ENCODE assay signal across 29 cellular contexts in the genomic region with DNA sequence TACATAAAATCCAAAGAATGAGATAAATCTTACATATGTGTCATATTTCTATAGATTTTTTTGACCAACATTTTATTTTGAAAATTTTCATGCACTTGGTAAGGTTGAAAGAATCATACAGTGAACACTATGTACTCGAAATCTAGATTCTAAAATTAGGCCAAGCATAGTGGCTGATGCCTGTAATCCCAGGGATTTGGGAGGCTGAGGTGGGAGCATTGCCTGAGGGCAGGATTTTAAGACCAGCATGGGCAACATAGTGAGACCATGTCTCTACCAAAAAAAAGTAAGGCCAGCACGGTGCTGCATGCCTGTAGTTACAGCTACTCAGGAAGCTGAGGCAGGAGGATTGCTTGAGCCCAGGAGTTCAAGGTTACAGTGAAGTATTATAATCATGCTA.
"Had no signal": no experiment of that assay in that cellular context is flagged by ENCODE, and none has a peak within 500 bp of the region (broad histone marks: within the 10 kb centered on the region; RNA-seq: fewer than 3 reads in every experiment).

No MANE protein-coding gene starts in this region.

- ATAC-seq: naive thymus-derived CD8-positive, alpha-beta T cell; natural killer cell treated with Interleukin-12 subunit alpha and Interleukin-12 subunit beta and Interleukin-15 and Interleukin-18, amount 100 ng/mL, for 72 hours; psoas muscle; right lobe of liver; stimulated activated effector memory CD8-positive, alpha-beta T cell treated with anti-CD3 and anti-CD28 coated beads, Interleukin-12 subunit alpha, Interleukin-12 subunit beta, amount 100 ng/mL, for 72 hours; stimulated activated naive B cell treated with anti-CD40 and anti-IgM and Interleukin-4, amounts not matched to agents 10 μg/mL and 1 μg/mL and 100 μg/mL, for 72 hours; upper lobe of right lung had no signal

- H3K36me3 Mint-ChIP-seq: naive B cell; natural killer cell treated with Interleukin-12 subunit alpha and Interleukin-12 subunit beta and Interleukin-15 and Interleukin-18, amount 100 ng/mL, for 72 hours; stimulated activated effector memory CD8-positive, alpha-beta T cell treated with anti-CD3 and anti-CD28 coated beads, Interleukin-12 subunit alpha, Interleukin-12 subunit beta, amount 100 ng/mL, for 72 hours; stimulated activated naive B cell treated with anti-CD40 and anti-IgM and Interleukin-4, amounts not matched to agents 10 μg/mL and 1 μg/mL and 100 μg/mL, for 72 hours; type B pancreatic cell had no signal

- H3K4me1 Mint-ChIP-seq: naive B cell; naive thymus-derived CD8-positive, alpha-beta T cell; nephron progenitor cell; neural crest cell; stimulated activated effector memory CD8-positive, alpha-beta T cell treated with anti-CD3 and anti-CD28 coated beads, Interleukin-12 subunit alpha, Interleukin-12 subunit beta, amount 100 ng/mL, for 72 hours; stimulated activated naive B cell treated with anti-CD40 and anti-IgM and Interleukin-4, amounts not matched to agents 10 μg/mL and 1 μg/mL and 100 μg/mL, for 72 hours had no signal

- H3K4me3 ChIP-seq: ovary, psoas muscle, right lobe of liver, sigmoid colon, stomach, thoracic aorta, thyroid gland, transverse colon, upper lobe of right lung, uterus had no signal

- H3K4me1 ChIP-seq: parathyroid adenoma, psoas muscle, right lobe of liver, sigmoid colon, stomach, thyroid gland, transverse colon, upper lobe of right lung, uterus had no signal

- H3K9ac ChIP-seq: parathyroid adenoma had no signal

- H3K9me3 Mint-ChIP-seq: natural killer cell treated with Interleukin-12 subunit alpha and Interleukin-12 subunit beta and Interleukin-15 and Interleukin-18, amount 100 ng/mL, for 72 hours; stimulated activated effector memory CD8-positive, alpha-beta T cell treated with anti-CD3 and anti-CD28 coated beads, Interleukin-12 subunit alpha, Interleukin-12 subunit beta, amount 100 ng/mL, for 72 hours; type B pancreatic cell had no signal

- H3K27ac ChIP-seq: ovary, parathyroid adenoma, psoas muscle, right lobe of liver, sigmoid colon, stomach, thoracic aorta, thyroid gland, transverse colon, upper lobe of right lung, uterus had no signal

- H3K36me3 ChIP-seq: ovary, right lobe of liver, sigmoid colon, stomach, thoracic aorta, thyroid gland, transverse colon, upper lobe of right lung, uterus had no signal

- H3K27me3 Mint-ChIP-seq: naive B cell; progenitor cell of endocrine pancreas; stimulated activated naive B cell treated with anti-CD40 and anti-IgM and Interleukin-4, amounts not matched to agents 10 μg/mL and 1 μg/mL and 100 μg/mL, for 72 hours; type B pancreatic cell had no signal

- H2AFZ ChIP-seq: parathyroid adenoma had no signal

- H3K79me2 ChIP-seq: parathyroid adenoma had no signal

- H3K4me3 Mint-ChIP-seq: naive B cell; naive thymus-derived CD8-positive, alpha-beta T cell; natural killer cell treated with Interleukin-12 subunit alpha and Interleukin-12 subunit beta and Interleukin-15 and Interleukin-18, amount 100 ng/mL, for 72 hours; nephron progenitor cell; neural crest cell; stimulated activated effector memory CD8-positive, alpha-beta T cell treated with anti-CD3 and anti-CD28 coated beads, Interleukin-12 subunit alpha, Interleukin-12 subunit beta, amount 100 ng/mL, for 72 hours; stimulated activated naive B cell treated with anti-CD40 and anti-IgM and Interleukin-4, amounts not matched to agents 10 μg/mL and 1 μg/mL and 100 μg/mL, for 72 hours; stimulated activated naive CD8-positive, alpha-beta T cell treated with anti-CD3 and anti-CD28 coated beads, Interleukin-15, Interleukin-2, amounts not matched to agents 100 ng/mL and 50 ng/mL, for 24 hours; type B pancreatic cell had no signal

- DNase-seq: naive B cell; naive thymus-derived CD8-positive, alpha-beta T cell; nephron progenitor cell; occipital lobe; ovary; posterior cingulate gyrus; psoas muscle; right lobe of liver; sigmoid colon; small intestine; stimulated activated CD4-positive, alpha-beta T cell treated with anti-CD3 and anti-CD28 coated beads, Interleukin-15, amount 100 ng/mL, for 24 hours; stimulated activated CD4-positive, alpha-beta T cell treated with anti-CD3 and anti-CD28 coated beads, Interleukin-2, amount 100 ng/mL, for 24 hours; stimulated activated CD4-positive, alpha-beta T cell treated with anti-CD3 and anti-CD28 coated beads, Interleukin-2, amount 100 ng/mL, for 48 hours; stimulated activated CD4-positive, alpha-beta T cell treated with anti-CD3 and anti-CD28 coated beads, Interleukin-4, amount 100 ng/mL, for 24 hours; stimulated activated naive B cell treated with anti-CD40 and anti-IgM and Interleukin-4, amounts not matched to agents 10 μg/mL and 1 μg/mL and 100 μg/mL, for 72 hours; stimulated activated naive CD4-positive, alpha-beta T cell treated with Interleukin-2 at 50 U/mL for 16 hours; stomach; thyroid gland; transverse colon; upper lobe of right lung; uterus had no signal

- H3K9me3 ChIP-seq: ovary, psoas muscle, right lobe of liver, thyroid gland, upper lobe of right lung, uterus had no signal

- H3K27me3 ChIP-seq: ovary, right lobe of liver, sigmoid colon, stomach, thyroid gland, transverse colon, upper lobe of right lung, uterus had no signal

- H3K27ac Mint-ChIP-seq: naive B cell; naive thymus-derived CD8-positive, alpha-beta T cell; natural killer cell treated with Interleukin-12 subunit alpha and Interleukin-12 subunit beta and Interleukin-15 and Interleukin-18, amount 100 ng/mL, for 72 hours; nephron progenitor cell; progenitor cell of endocrine pancreas; stimulated activated effector memory CD8-positive, alpha-beta T cell treated with anti-CD3 and anti-CD28 coated beads, Interleukin-12 subunit alpha, Interleukin-12 subunit beta, amount 100 ng/mL, for 72 hours; stimulated activated naive B cell treated with anti-CD40 and anti-IgM and Interleukin-4, amounts not matched to agents 10 μg/mL and 1 μg/mL and 100 μg/mL, for 72 hours; stimulated activated naive CD8-positive, alpha-beta T cell treated with anti-CD3 and anti-CD28 coated beads, Interleukin-15, Interleukin-2, amounts not matched to agents 100 ng/mL and 50 ng/mL, for 24 hours; type B pancreatic cell had no signal
